1 cellular context compared by ENCODE assay signal in genomic region chr11:60242607-60243292, GRCh38.
TF ChIP-seq lines count a peak whose summit lies in the region.

TSS of gene MS4A4E (minus strand) at chr11:60243137. CDS start at chr11:60230055, 13,082 bp downstream.

TF ChIP-seq in GM23338, 12 proteins besides CTCF, POLR2A, EP300 and RAD21 (continued from another document):
- TF ChIP-seq, protein P1, sequence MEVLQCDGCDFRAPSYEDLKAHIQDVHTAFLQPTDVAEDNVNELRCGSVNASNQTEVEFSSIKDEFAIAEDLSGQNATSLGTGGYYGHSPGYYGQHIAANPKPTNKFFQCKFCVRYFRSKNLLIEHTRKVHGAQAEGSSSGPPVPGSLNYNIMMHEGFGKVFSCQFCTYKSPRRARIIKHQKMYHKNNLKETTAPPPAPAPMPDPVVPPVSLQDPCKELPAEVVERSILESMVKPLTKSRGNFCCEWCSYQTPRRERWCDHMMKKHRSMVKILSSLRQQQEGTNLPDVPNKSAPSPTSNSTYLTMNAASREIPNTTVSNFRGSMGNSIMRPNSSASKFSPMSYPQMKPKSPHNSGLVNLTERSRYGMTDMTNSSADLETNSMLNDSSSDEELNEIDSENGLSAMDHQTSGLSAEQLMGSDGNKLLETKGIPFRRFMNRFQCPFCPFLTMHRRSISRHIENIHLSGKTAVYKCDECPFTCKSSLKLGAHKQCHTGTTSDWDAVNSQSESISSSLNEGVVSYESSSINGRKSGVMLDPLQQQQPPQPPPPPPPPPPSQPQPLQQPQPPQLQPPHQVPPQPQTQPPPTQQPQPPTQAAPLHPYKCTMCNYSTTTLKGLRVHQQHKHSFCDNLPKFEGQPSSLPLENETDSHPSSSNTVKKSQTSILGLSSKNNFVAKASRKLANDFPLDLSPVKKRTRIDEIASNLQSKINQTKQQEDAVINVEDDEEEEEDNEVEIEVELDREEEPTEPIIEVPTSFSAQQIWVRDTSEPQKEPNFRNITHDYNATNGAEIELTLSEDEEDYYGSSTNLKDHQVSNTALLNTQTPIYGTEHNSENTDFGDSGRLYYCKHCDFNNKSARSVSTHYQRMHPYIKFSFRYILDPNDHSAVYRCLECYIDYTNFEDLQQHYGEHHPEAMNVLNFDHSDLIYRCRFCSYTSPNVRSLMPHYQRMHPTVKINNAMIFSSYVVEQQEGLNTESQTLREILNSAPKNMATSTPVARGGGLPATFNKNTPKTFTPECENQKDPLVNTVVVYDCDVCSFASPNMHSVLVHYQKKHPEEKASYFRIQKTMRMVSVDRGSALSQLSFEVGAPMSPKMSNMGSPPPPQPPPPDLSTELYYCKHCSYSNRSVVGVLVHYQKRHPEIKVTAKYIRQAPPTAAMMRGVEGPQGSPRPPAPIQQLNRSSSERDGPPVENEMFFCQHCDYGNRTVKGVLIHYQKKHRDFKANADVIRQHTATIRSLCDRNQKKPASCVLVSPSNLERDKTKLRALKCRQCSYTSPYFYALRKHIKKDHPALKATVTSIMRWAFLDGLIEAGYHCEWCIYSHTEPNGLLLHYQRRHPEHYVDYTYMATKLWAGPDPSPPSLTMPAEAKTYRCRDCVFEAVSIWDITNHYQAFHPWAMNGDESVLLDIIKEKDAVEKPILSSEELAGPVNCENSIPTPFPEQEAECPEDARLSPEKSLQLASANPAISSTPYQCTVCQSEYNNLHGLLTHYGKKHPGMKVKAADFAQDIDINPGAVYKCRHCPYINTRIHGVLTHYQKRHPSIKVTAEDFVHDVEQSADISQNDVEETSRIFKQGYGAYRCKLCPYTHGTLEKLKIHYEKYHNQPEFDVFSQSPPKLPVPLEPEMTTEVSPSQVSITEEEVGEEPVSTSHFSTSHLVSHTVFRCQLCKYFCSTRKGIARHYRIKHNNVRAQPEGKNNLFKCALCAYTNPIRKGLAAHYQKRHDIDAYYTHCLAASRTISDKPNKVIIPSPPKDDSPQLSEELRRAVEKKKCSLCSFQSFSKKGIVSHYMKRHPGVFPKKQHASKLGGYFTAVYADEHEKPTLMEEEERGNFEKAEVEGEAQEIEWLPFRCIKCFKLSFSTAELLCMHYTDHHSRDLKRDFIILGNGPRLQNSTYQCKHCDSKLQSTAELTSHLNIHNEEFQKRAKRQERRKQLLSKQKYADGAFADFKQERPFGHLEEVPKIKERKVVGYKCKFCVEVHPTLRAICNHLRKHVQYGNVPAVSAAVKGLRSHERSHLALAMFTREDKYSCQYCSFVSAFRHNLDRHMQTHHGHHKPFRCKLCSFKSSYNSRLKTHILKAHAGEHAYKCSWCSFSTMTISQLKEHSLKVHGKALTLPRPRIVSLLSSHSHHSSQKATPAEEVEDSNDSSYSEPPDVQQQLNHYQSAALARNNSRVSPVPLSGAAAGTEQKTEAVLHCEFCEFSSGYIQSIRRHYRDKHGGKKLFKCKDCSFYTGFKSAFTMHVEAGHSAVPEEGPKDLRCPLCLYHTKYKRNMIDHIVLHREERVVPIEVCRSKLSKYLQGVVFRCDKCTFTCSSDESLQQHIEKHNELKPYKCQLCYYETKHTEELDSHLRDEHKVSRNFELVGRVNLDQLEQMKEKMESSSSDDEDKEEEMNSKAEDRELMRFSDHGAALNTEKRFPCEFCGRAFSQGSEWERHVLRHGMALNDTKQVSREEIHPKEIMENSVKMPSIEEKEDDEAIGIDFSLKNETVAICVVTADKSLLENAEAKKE (CRISPR knock-in tag; IDR thresholded peaks at IDR 0.05) = no peak
- TF ChIP-seq EZH2 (IDR thresholded peaks at IDR 0.05; ENCODE audit: low read depth, unreplicated experiment) = no peak
- no peak for TF ChIP-seq CREB1 (CRISPR knock-in tag; IDR thresholded peaks at IDR 0.05; ENCODE audit: low read depth)
- TF ChIP-seq, protein P2, sequence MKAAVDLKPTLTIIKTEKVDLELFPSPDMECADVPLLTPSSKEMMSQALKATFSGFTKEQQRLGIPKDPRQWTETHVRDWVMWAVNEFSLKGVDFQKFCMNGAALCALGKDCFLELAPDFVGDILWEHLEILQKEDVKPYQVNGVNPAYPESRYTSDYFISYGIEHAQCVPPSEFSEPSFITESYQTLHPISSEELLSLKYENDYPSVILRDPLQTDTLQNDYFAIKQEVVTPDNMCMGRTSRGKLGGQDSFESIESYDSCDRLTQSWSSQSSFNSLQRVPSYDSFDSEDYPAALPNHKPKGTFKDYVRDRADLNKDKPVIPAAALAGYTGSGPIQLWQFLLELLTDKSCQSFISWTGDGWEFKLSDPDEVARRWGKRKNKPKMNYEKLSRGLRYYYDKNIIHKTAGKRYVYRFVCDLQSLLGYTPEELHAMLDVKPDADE (IDR thresholded peaks at IDR 0.05) = no peak
- no peak for TF ChIP-seq POLR2AphosphoS5 (IDR thresholded peaks at IDR 0.05; ENCODE audit: low read depth)
- no peak for TF ChIP-seq NANOG (IDR thresholded peaks at IDR 0.05; ENCODE audit: borderline replicate concordance)
